Comparison of ENCODE assay signal across 1 cellular context in the genomic region with DNA sequence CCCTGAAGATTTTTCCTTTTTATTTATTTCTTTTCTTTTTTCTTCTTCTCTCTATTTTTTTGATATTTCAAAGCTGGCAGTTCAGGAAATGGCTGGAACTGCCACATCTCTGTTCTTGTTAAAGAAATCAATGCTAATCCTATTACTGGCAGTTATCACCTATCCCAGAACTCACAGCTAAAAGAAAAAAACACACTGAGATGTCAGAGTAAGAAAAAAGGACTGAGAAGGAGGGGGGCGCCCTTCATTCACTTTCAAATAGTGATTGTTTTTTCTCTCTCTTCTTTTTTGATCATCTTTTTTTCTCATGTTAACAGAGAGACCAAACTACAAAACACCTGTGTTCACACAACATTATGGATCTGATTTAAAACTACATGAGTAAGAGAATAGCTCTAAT.
TF ChIP-seq lines count a peak whose summit lies in the region.

No MANE protein-coding gene starts in this region.

TF ChIP-seq in GM12878, 131 proteins besides CTCF, POLR2A, EP300 and RAD21 (continued from another document):
- no peak for TF ChIP-seq POLR2AphosphoS5 (IDR thresholded peaks at IDR 0.05; ENCODE audit: low read length)
- TF ChIP-seq YBX1 (IDR thresholded peaks at IDR 0.05) = no peak
